Comparison of ENCODE assay signal across 8 cellular contexts in the genomic region with DNA sequence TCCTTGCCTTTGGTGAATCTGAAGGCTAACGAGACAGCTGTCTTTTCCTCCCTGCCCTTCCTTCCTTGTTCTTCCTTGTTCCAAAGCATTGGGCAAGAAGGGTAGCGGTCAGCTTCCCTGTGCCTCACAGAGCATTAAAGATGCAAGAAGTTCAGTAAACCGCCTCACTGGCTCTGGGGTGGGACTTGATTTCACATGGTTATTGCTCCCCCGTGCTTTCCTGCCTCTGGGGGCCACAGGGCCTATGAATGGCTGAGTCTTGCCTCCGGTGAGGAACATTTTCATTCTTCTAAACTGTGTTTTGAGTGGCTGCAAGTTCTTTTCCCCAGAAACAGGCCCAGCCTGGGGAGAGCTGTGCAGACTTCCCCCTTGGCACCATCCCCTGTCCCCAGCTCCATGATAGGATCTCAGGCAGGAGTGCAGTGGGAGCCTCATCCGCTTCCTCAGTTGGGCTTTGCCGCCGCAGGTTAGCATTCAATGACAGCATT.
DNase-seq lines count a peak whose midpoint lies in the region.

No MANE protein-coding gene starts in this region.

- peaks cover 25% of the 10 kb centered on the region for H3K27me3 Mint-ChIP-seq in T-helper 1 cell treated with Interleukin-12 subunit alpha and Interleukin-12 subunit beta and Interleukin-4 antibody, amounts not matched to agents 30 μg/mL and 1 μg/mL, for 36 hours (ENCODE audit: low read depth)

- H3K4me3 ChIP-seq in adipocyte (ENCODE audit: low read length) (peak overlapping the region; percentile 96), iPS-11a (ENCODE audit: low read depth, low read length) (peak overlapping the region; percentile 65), skeletal muscle cell (ENCODE audit: low read depth, low read length) (peak overlapping the region; percentile 90)

- peak overlapping the region; percentile 98 for H3K9ac ChIP-seq in adipocyte (ENCODE audit: low read length)

- no peaks in the 10 kb centered on the region for H3K27me3 ChIP-seq in adipocyte (replicated peaks; ENCODE audit: control insufficient read depth, insufficient read depth, low read length)

- no peaks in the 10 kb centered on the region for H3K9me3 ChIP-seq in adipocyte (ENCODE audit: control insufficient read depth, low read length)

- H3K4me1 Mint-ChIP-seq in T-helper 1 cell treated with Interleukin-12 subunit alpha and Interleukin-12 subunit beta and Interleukin-4 antibody, amounts not matched to agents 30 μg/mL and 1 μg/mL, for 36 hours (ENCODE audit: low read depth), result peaks cover 35% of the 10 kb centered on the region

- H3K36me3 Mint-ChIP-seq in T-helper 1 cell treated with Interleukin-12 subunit alpha and Interleukin-12 subunit beta and Interleukin-4 antibody, amounts not matched to agents 30 μg/mL and 1 μg/mL, for 36 hours (ENCODE audit: low read depth), result peaks cover 1% of the 10 kb centered on the region

- H3K9me3 Mint-ChIP-seq in T-helper 1 cell treated with Interleukin-12 subunit alpha and Interleukin-12 subunit beta and Interleukin-4 antibody, amounts not matched to agents 30 μg/mL and 1 μg/mL, for 36 hours, result no peaks in the 10 kb centered on the region

- H3K4me3 Mint-ChIP-seq in T-helper 1 cell treated with Interleukin-12 subunit alpha and Interleukin-12 subunit beta and Interleukin-4 antibody, amounts not matched to agents 30 μg/mL and 1 μg/mL, for 36 hours, result peak overlapping the region; percentile 86

- DNase-seq in T-helper 1 cell (no peak), adipocyte (ENCODE audit: low read depth) (peak; percentile 63), skeletal muscle cell (ENCODE audit: low read depth) (no peak), NCI-H128 (lab: John Stamatoyannopoulos, UW; ENCODE audit: unreplicated experiment) (no peak), GDM1 (lab: John Stamatoyannopoulos, UW) (no peak), NCI-H2196 (lab: John Stamatoyannopoulos, UW; ENCODE audit: unreplicated experiment) (no peak)

- peak overlapping the region; percentile 70 for H3K27ac Mint-ChIP-seq in T-helper 1 cell treated with Interleukin-12 subunit alpha and Interleukin-12 subunit beta and Interleukin-4 antibody, amounts not matched to agents 30 μg/mL and 1 μg/mL, for 36 hours

- H3K36me3 ChIP-seq in adipocyte (ENCODE audit: control insufficient read depth, insufficient read depth, low read length, severe bottlenecking), result peaks cover 2% of the 10 kb centered on the region

- H3K4me1 ChIP-seq in adipocyte (ENCODE audit: control insufficient read depth, insufficient read depth, low read length), result peaks cover 45% of the 10 kb centered on the region
